Comparison of ENCODE assay signal across 1 cellular context in genomic region chr17:42409467-42410351, GRCh38.
TF ChIP-seq lines count a peak whose summit lies in the region.

No MANE protein-coding gene starts in this region.

TF ChIP-seq in SK-N-SH, 30 proteins besides CTCF, POLR2A, EP300 and RAD21 (continued from another document):
- no peak for TF ChIP-seq IRF3 (IDR thresholded peaks at IDR 0.05; ENCODE audit: low read depth, low read length)
- no peak for TF ChIP-seq FOXM1 (IDR thresholded peaks at IDR 0.05; ENCODE audit: low read depth)
- no peak for TF ChIP-seq RFX5 (IDR thresholded peaks at IDR 0.05; ENCODE audit: low read length)
- no peak for TF ChIP-seq PBX3 (IDR thresholded peaks at IDR 0.05)
- no peak; the same call in 1 of the 2 replicates for TF ChIP-seq POLR2AphosphoS5 (IDR thresholded peaks at IDR 0.05; ENCODE audit: low read depth, low read length)
- TF ChIP-seq NRF1 (IDR thresholded peaks at IDR 0.05; ENCODE audit: low read depth, low read length) = no peak
- TF ChIP-seq ZBTB33 (IDR thresholded peaks at IDR 0.05; ENCODE audit: borderline replicate concordance, low read depth) = no peak
- no peak for TF ChIP-seq YY1 (IDR thresholded peaks at IDR 0.05; ENCODE audit: low read depth)
- peak; percentile 15; the same call in 1 of the 2 replicates for TF ChIP-seq TCF12 (IDR thresholded peaks at IDR 0.05)
- no peak for TF ChIP-seq FOXJ3 (CRISPR knock-in tag; IDR thresholded peaks at IDR 0.05)
TF ChIP-seq in SK-N-SH: peak in this region for 4.
